Comparison of ENCODE assay signal across 8 cellular contexts in the genomic region with DNA sequence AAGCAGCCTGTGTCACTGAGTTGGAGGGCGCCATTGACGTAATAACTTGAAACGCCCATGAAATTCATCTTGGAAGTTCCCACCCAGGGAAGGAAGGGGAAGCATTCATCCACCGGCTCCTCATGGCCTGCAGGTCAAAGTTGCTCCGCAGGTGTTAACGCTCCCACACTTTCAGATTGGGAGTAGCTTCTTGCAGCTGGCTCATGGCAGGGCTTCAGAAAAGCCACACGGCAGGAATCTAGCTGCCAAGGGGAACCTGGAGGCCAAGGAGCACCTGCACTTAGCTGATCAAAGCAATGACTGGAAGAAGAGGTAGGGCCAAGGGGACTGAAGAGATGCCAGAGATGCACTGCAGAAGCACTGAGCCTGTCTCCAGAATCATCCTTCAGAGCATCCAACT.
"Had no signal": no experiment of that assay in that cellular context is flagged by ENCODE, and none has a peak within 500 bp of the region (broad histone marks: within the 10 kb centered on the region; RNA-seq: fewer than 3 reads in every experiment).

No MANE protein-coding gene starts in this region.

- H3K27ac Mint-ChIP-seq: H9 had no signal

- H3K4me3 ChIP-seq: K562 had no signal

- DNase-seq: GOT3, H9, HCEC 1CT, IMR-90, KG1 had no signal

- H3K27ac ChIP-seq: HL-60 had no signal

- FAIRE-seq: H54, K562 had no signal

- H3K4me3 Mint-ChIP-seq: H9 had no signal

- ATAC-seq: K562 had no signal
